In genomic region chr3:85475346-85475745, GRCh38 we compare ENCODE assay signal across 27 cellular contexts.
DNase-seq lines count a peak whose midpoint lies in the region; ATAC-seq, FAIRE-seq and TF ChIP-seq lines count a peak whose summit lies in the region.
"Had no signal": no experiment of that assay in that cellular context is flagged by ENCODE, and none has a peak within 500 bp of the region (broad histone marks: within the 10 kb centered on the region; RNA-seq: fewer than 3 reads in every experiment).

No MANE protein-coding gene starts in this region.

- H2AFZ ChIP-seq in Karpas-422 (ENCODE audit: low read length) = no peak overlapping the region
- H2AFZ ChIP-seq: PC-9 had no signal

- no peak overlapping the region for H3K9ac ChIP-seq in kidney (ENCODE audit: low read length in 2 of 2)
- H3K9ac ChIP-seq in Karpas-422 (ENCODE audit: low read length) = no peak overlapping the region

- TF ChIP-seq CTCF in choroid plexus epithelial cell (conservative IDR thresholded peaks at IDR 0.05; ENCODE audit: low read depth, low read length) (no peak), kidney (IDR thresholded peaks at IDR 0.05; ENCODE audit: borderline replicate concordance, extremely low read depth, insufficient read depth) (no peak)

- H3K9me2 ChIP-seq in Karpas-422 (replicated peaks; ENCODE audit: insufficient read depth, low read length) = no peaks in the 10 kb centered on the region

- DNase-seq in RKO (ENCODE audit: low spot score) (peak; percentile 27), choroid plexus epithelial cell (ENCODE audit: low read depth) (peak; percentile 5), kidney (no peak), Karpas-422 (no peak)
- DNase-seq: Caco-2; CD8-positive, alpha-beta T cell; DMS79 treated with DMSO at 0.1 percent for 48 hours; GOT3; Kasumi-1; NCI-H1092 treated with DMSO at 0.1 percent for 48 hours; NCI-H1436; NCI-H187; NCI-H2171; NCI-H226; NCI-H510A; NCI-H774; NK-92 treated with Interleukin-12 subunit alpha and Interleukin-12 subunit beta, amount 100 ng/mL, for 24 hours; PC-9; RPMI8226; SHP77 had no signal

- FAIRE-seq in G401.6 (lab: Jason Lieb, UNC) (peak; percentile 30), kidney (lab: Jason Lieb, UNC) (peak; percentile 69)
- FAIRE-seq: GM12892 had no signal

- H3K4me1 ChIP-seq in kidney (ENCODE audit: control insufficient read depth in 1 of 2, insufficient read depth in 1 of 2, low read depth in 1 of 2, low read length in 2 of 2) (no peaks in the 10 kb centered on the region), Karpas-422 (ENCODE audit: low read length) (no peaks in the 10 kb centered on the region)
- H3K4me1 ChIP-seq: Caco-2 had no signal

- no peaks in the 10 kb centered on the region for H3K27me3 ChIP-seq in Karpas-422 (ENCODE audit: low read length)

- no peak overlapping the region for H3K4me2 ChIP-seq in Karpas-422 (ENCODE audit: low read depth, low read length, poor library complexity, severe bottlenecking)
- H3K4me2 ChIP-seq: PC-9 had no signal

- ATAC-seq in HG02588 (IDR thresholded peaks at IDR 0.05; ENCODE audit: unreplicated experiment) (no peak), HG02623 (IDR thresholded peaks at IDR 0.05; ENCODE audit: unreplicated experiment) (no peak)
- ATAC-seq: CD8-positive, alpha-beta T cell had no signal

- H3K4me3 ChIP-seq in choroid plexus epithelial cell (ENCODE audit: low read depth, low read length) = no peak overlapping the region
- no peak overlapping the region for H3K4me3 ChIP-seq in kidney (ENCODE audit: low read length in 2 of 2)
- H3K4me3 ChIP-seq in Karpas-422 (ENCODE audit: low read length) = no peak overlapping the region
- H3K4me3 ChIP-seq: HAP-1, PC-9 had no signal

- H3K9me3 ChIP-seq in kidney (ENCODE audit: control insufficient read depth in 1 of 2, low read length in 2 of 2) (no peaks in the 10 kb centered on the region), Karpas-422 (ENCODE audit: low read length) (peaks cover 5% of the 10 kb centered on the region; the same call in 1 of the 2 replicates)
- H3K9me3 ChIP-seq: Caco-2, HAP-1 had no signal

- H4K20me1 ChIP-seq in Karpas-422 (ENCODE audit: insufficient read depth, low read depth, low read length) = no peaks in the 10 kb centered on the region

- H3K79me2 ChIP-seq in Karpas-422 (ENCODE audit: low read length) = no peaks in the 10 kb centered on the region

- intact Hi-C loops in kidney (cut with DNase I) = no loop called here

- no peaks in the 10 kb centered on the region for H3K36me3 ChIP-seq in kidney (ENCODE audit: control insufficient read depth in 1 of 2, insufficient read depth in 2 of 2, low read length in 2 of 2)
- H3K36me3 ChIP-seq in Karpas-422 (ENCODE audit: insufficient read depth, low read length) = no peaks in the 10 kb centered on the region
- H3K36me3 ChIP-seq: HAP-1 had no signal

- no peak overlapping the region for H3K27ac ChIP-seq in kidney (ENCODE audit: low read depth in 2 of 2, low read length in 2 of 2)
- H3K27ac ChIP-seq in Karpas-422 (ENCODE audit: low read length) = no peak overlapping the region
- H3K27ac ChIP-seq: C4-2B, HL-60, PC-9 had no signal

Comparison
In these comparisons a context has a peak if more than half of its experiments do, and no peak if none do; other contexts are left out.
1. DNase-seq: peak in RKO (single experiment) and choroid plexus epithelial cell (single experiment); none in kidney (single experiment) and Karpas-422 (single experiment).